ENCODE assay signal across 8 cellular contexts in genomic region chrX:119693996-119694451, GRCh38. TPM values are rescaled to one million over a fixed set of nuclear protein-coding genes. Genes with fewer than 3 reads are reported as not detected.
DNase-seq lines count a peak whose midpoint lies in the region; ATAC-seq and TF ChIP-seq lines count a peak whose summit lies in the region.

No MANE protein-coding gene starts in this region.

- H3K4me1 ChIP-seq in DOHH2 (ENCODE audit: control insufficient read depth, low read length) (peaks cover 65% of the 10 kb centered on the region), osteoblast (ENCODE audit: insufficient read depth, low read length) (no peaks in the 10 kb centered on the region)

- in situ Hi-C loops in KBM-7 (cut with MboI; ENCODE audit: low pct_unique_long_range_greater_than_20kb, low sequenced_read_pairs): no loop called here

- DNase-seq in KBM-7: peak; percentile 53
- DNase-seq in erythroblast (lab: John Stamatoyannopoulos, UW): peak; percentile 2 to 17
- DNase-seq in osteoblast (ENCODE audit: insufficient read length, low spot score, missing footprints): no peak
- DNase-seq in SIG-M5 (lab: John Stamatoyannopoulos, UW): no peak
- no peak for DNase-seq in NCI-H1092 treated with DMSO at 0.1 percent for 48 hours (lab: John Stamatoyannopoulos, UW)
- DNase-seq in MG63: no peak

- H4K20me1 ChIP-seq in DOHH2 (ENCODE audit: control insufficient read depth, insufficient read depth, low read depth, low read length): no peaks in the 10 kb centered on the region
- no peaks in the 10 kb centered on the region for H4K20me1 ChIP-seq in osteoblast (ENCODE audit: insufficient read depth, low read length)

- peak overlapping the region; percentile 81 for H3K4me2 ChIP-seq in DOHH2 (ENCODE audit: low read length)
- peak overlapping the region; percentile 76 for H3K4me2 ChIP-seq in osteoblast (ENCODE audit: insufficient read depth, low read length)

- peaks cover 14% of the 10 kb centered on the region for H3F3A ChIP-seq in DOHH2 (ENCODE audit: control insufficient read depth, insufficient read depth)

- H3K4me3 ChIP-seq in DOHH2 (ENCODE audit: low read length) (peak overlapping the region; percentile 88), osteoblast (ENCODE audit: insufficient read depth, low read length) (no peak overlapping the region), MG63 (no peak overlapping the region)

- H3K79me2 ChIP-seq in DOHH2 (ENCODE audit: control insufficient read depth, low read length): peaks cover 46% of the 10 kb centered on the region
- no peaks in the 10 kb centered on the region for H3K79me2 ChIP-seq in osteoblast (ENCODE audit: insufficient read depth, low read length)

- H2AFZ ChIP-seq in osteoblast (ENCODE audit: low read length): no peak overlapping the region

- ATAC-seq in GM19467 (IDR thresholded peaks at IDR 0.05; ENCODE audit: unreplicated experiment): no peak

- no peak for TF ChIP-seq CTCF in DOHH2 (IDR thresholded peaks at IDR 0.05; ENCODE audit: low read depth, low read length, poor library complexity, severe bottlenecking)
- no peak for TF ChIP-seq CTCF in osteoblast (IDR thresholded peaks at IDR 0.05; ENCODE audit: extremely low read depth, low read depth, low read length)

- H3K9me3 ChIP-seq in DOHH2 (ENCODE audit: control insufficient read depth, insufficient read depth, low read length) (no peaks in the 10 kb centered on the region), osteoblast (ENCODE audit: low read depth, low read length) (no peaks in the 10 kb centered on the region), MG63 (no peaks in the 10 kb centered on the region)

- H3K36me3 ChIP-seq in DOHH2 (ENCODE audit: control insufficient read depth, low read length): peaks cover 21% of the 10 kb centered on the region
- no peaks in the 10 kb centered on the region for H3K36me3 ChIP-seq in osteoblast (ENCODE audit: insufficient read depth, low read length)
- H3K36me3 ChIP-seq in MG63: no peaks in the 10 kb centered on the region

- H3K27ac ChIP-seq in DOHH2 (ENCODE audit: low read depth, low read length): peak overlapping the region; percentile 95
- no peak overlapping the region for H3K27ac ChIP-seq in osteoblast (ENCODE audit: low read depth, low read length)

- H3K27me3 ChIP-seq in DOHH2 (ENCODE audit: control insufficient read depth, low read length) (no peaks in the 10 kb centered on the region), osteoblast (ENCODE audit: insufficient read depth, low read length) (no peaks in the 10 kb centered on the region), MG63 (no peaks in the 10 kb centered on the region)

- no peaks in the 10 kb centered on the region for H3K9me2 ChIP-seq in DOHH2 (replicated peaks; ENCODE audit: control insufficient read depth, low read length)

- no peak for TF ChIP-seq POLR2A in erythroblast (IDR thresholded peaks at IDR 0.05; ENCODE audit: low read length)

RNA-seq across cellular contexts. Expression of gene SEPTIN6, which starts 1.1 kb away (rescaled TPM):
- total RNA-seq in osteoblast: 9.0 and 9.1 TPM in 2 replicates
- total RNA-seq in MG63 (2014; rRNA removed; shearing (Covaris generic); ENCODE audit: low replicate concordance): 1.4 and 5.7 TPM in 2 replicates

Comparison
In these comparisons a context has a peak if more than half of its experiments do, and no peak if none do; other contexts are left out.
1. DNase-seq: peak in KBM-7 (single experiment) and erythroblast (2 of 2); none in osteoblast (single experiment), SIG-M5 (single experiment), NCI-H1092 treated with DMSO at 0.1 percent for 48 hours (single experiment) and MG63 (single experiment).